9 cellular contexts compared by ENCODE assay signal in genomic region chr9:124267271-124267807, GRCh38.
DNase-seq lines count a peak whose midpoint lies in the region; ATAC-seq and TF ChIP-seq lines count a peak whose summit lies in the region.
"Had no signal": no experiment of that assay in that cellular context is flagged by ENCODE, and none has a peak within 500 bp of the region (broad histone marks: within the 10 kb centered on the region; RNA-seq: fewer than 3 reads in every experiment).

No MANE protein-coding gene starts in this region.

- TF ChIP-seq CTCF in RWPE2 (IDR thresholded peaks at IDR 0.05; ENCODE audit: poor library complexity, severe bottlenecking) (peak; percentile 24), fibroblast of pulmonary artery (IDR thresholded peaks at IDR 0.05; ENCODE audit: low read length, missing control alignments) (no peak)

- peak; percentile 71 for DNase-seq in DMS 273 (lab: John Stamatoyannopoulos, UW; ENCODE audit: unreplicated experiment)
- no peak for DNase-seq in DMS 273 treated with DMSO at 0.1 percent for 48 hours (lab: John Stamatoyannopoulos, UW)
- DNase-seq in RWPE2 (ENCODE audit: low spot score): peak; percentile 87
- peak; percentile 83 for DNase-seq in fibroblast of pulmonary artery (ENCODE audit: low read depth)
- DNase-seq in stimulated activated CD4-positive, alpha-beta T cell treated with anti-CD3 and anti-CD28 coated beads, Interleukin-15, amount 100 ng/mL, for 24 hours: no peak
- no peak for DNase-seq in GM19240 (ENCODE audit: insufficient read length, low spot score)
- DNase-seq in activated naive CD4-positive, alpha-beta T cell treated with Interleukin-2 at 50 U/mL for 16 hours: no peak

- no peak overlapping the region for H3K4me3 ChIP-seq in RWPE2 (ENCODE audit: severe bottlenecking)
- peak overlapping the region; percentile 21 for H3K4me3 ChIP-seq in fibroblast of pulmonary artery (replicated peaks; ENCODE audit: low read depth, low read length)
- no peak overlapping the region for H3K4me3 ChIP-seq in skin epidermis

- no peaks in the 10 kb centered on the region for H3K9me3 ChIP-seq in RWPE2 (ENCODE audit: severe bottlenecking)

- ATAC-seq in RWPE2 (ENCODE audit: low read depth): peak; percentile 96

- H3K36me3 ChIP-seq in RWPE2 (ENCODE audit: low read depth): peaks cover 52% of the 10 kb centered on the region

- peak overlapping the region; percentile 93 for H3K27ac ChIP-seq in RWPE2 (ENCODE audit: poor library complexity, severe bottlenecking)
- peak overlapping the region in 15 of 21 experiments; percentile 9 to 76 (median 49) for H3K27ac ChIP-seq in skin epidermis
- H3K27ac ChIP-seq: 22Rv1 had no signal

- no peaks in the 10 kb centered on the region for H3K27me3 ChIP-seq in RWPE2 (ENCODE audit: insufficient read depth, poor library complexity, severe bottlenecking)

- H3K4me1 ChIP-seq in RWPE2 (ENCODE audit: insufficient read depth, poor library complexity, severe bottlenecking): peaks cover 27% of the 10 kb centered on the region

Comparison
In these comparisons a context has a peak if more than half of its experiments do, and no peak if none do; other contexts are left out.
1. DNase-seq: peak in DMS 273 (single experiment), RWPE2 (single experiment) and fibroblast of pulmonary artery (single experiment); none in DMS 273 treated with DMSO at 0.1 percent for 48 hours (single experiment), stimulated activated CD4-positive, alpha-beta T cell treated with anti-CD3 and anti-CD28 coated beads, Interleukin-15, amount 100 ng/mL, for 24 hours (single experiment), GM19240 (single experiment) and activated naive CD4-positive, alpha-beta T cell treated with Interleukin-2 at 50 U/mL for 16 hours (single experiment).